ENCODE assay signal across 25 cellular contexts in genomic region chrY:12729746-12730145, GRCh38. TPM values are rescaled to one million over a fixed set of nuclear protein-coding genes. Genes with fewer than 3 reads are reported as not detected.
"Had no signal": no experiment of that assay in that cellular context is flagged by ENCODE, and none has a peak within 500 bp of the region (broad histone marks: within the 10 kb centered on the region; RNA-seq: fewer than 3 reads in every experiment).

No MANE protein-coding gene starts in this region.

- H3K27me3 ChIP-seq: esophagus muscularis mucosa, pancreas, tibial artery, upper lobe of left lung, vagina had no signal

- H3K27me3 Mint-ChIP-seq: dendritic cell treated with granulocyte-macrophage colony-stimulating factor and Interleukin-4, amounts not matched to agents 40 ng/mL and 50 ng/mL, for 4 days; effector memory CD8-positive, alpha-beta T cell; memory B cell; naive B cell; progenitor cell of endocrine pancreas; stimulated activated naive CD8-positive, alpha-beta T cell treated with anti-CD3 and anti-CD28 coated beads, Interleukin-15, Interleukin-2, amounts not matched to agents 100 ng/mL and 50 ng/mL, for 24 hours had no signal

- H3K4me3 ChIP-seq: esophagus muscularis mucosa, left ventricle myocardium inferior, lower lobe of right lung, pancreas, tibial artery, upper lobe of left lung, vagina had no signal

- H3K36me3 Mint-ChIP-seq: naive B cell had no signal

- H3K4me1 ChIP-seq: esophagus muscularis mucosa, left ventricle myocardium inferior, lower lobe of right lung, pancreas, tibial artery, upper lobe of left lung, vagina had no signal

- H3K4me1 Mint-ChIP-seq: immature natural killer cell, nephron had no signal

- H3K36me3 ChIP-seq: left ventricle myocardium inferior, pancreas, tibial artery, upper lobe of left lung, vagina had no signal

- ATAC-seq: effector memory CD8-positive, alpha-beta T cell; left cardiac atrium; pancreas; right cardiac atrium; stimulated activated effector memory CD8-positive, alpha-beta T cell treated with anti-CD3 and anti-CD28 coated beads, Interleukin-12 subunit alpha, Interleukin-12 subunit beta, amount 100 ng/mL, for 72 hours had no signal

- H3K9me3 Mint-ChIP-seq: dendritic cell treated with granulocyte-macrophage colony-stimulating factor and Interleukin-4, amounts not matched to agents 40 ng/mL and 50 ng/mL, for 4 days; effector memory CD8-positive, alpha-beta T cell; immature natural killer cell; memory B cell; naive B cell; nephron; stimulated activated effector memory CD8-positive, alpha-beta T cell treated with anti-CD3 and anti-CD28 coated beads, Interleukin-12 subunit alpha, Interleukin-12 subunit beta, amount 100 ng/mL, for 72 hours; stimulated activated naive CD8-positive, alpha-beta T cell treated with anti-CD3 and anti-CD28 coated beads, Interleukin-15, Interleukin-2, amounts not matched to agents 100 ng/mL and 50 ng/mL, for 24 hours had no signal

- FAIRE-seq: kidney, pancreas had no signal

- H3K27ac ChIP-seq: epithelial cell of prostate, esophagus muscularis mucosa, left ventricle myocardium inferior, lower lobe of right lung, pancreas, tibial artery, upper lobe of left lung, vagina had no signal

- H3K4me3 Mint-ChIP-seq: dendritic cell treated with granulocyte-macrophage colony-stimulating factor and Interleukin-4, amounts not matched to agents 40 ng/mL and 50 ng/mL, for 4 days; effector memory CD8-positive, alpha-beta T cell; immature natural killer cell; memory B cell; naive B cell; nephron; stimulated activated effector memory CD8-positive, alpha-beta T cell treated with anti-CD3 and anti-CD28 coated beads, Interleukin-12 subunit alpha, Interleukin-12 subunit beta, amount 100 ng/mL, for 72 hours; stimulated activated naive CD8-positive, alpha-beta T cell treated with anti-CD3 and anti-CD28 coated beads, Interleukin-15, Interleukin-2, amounts not matched to agents 100 ng/mL and 50 ng/mL, for 24 hours had no signal

- H3K27ac Mint-ChIP-seq: dendritic cell treated with granulocyte-macrophage colony-stimulating factor and Interleukin-4, amounts not matched to agents 40 ng/mL and 50 ng/mL, for 4 days; immature natural killer cell; nephron; progenitor cell of endocrine pancreas; stimulated activated effector memory CD8-positive, alpha-beta T cell treated with anti-CD3 and anti-CD28 coated beads, Interleukin-12 subunit alpha, Interleukin-12 subunit beta, amount 100 ng/mL, for 72 hours; stimulated activated naive CD8-positive, alpha-beta T cell treated with anti-CD3 and anti-CD28 coated beads, Interleukin-15, Interleukin-2, amounts not matched to agents 100 ng/mL and 50 ng/mL, for 24 hours had no signal

- H3K9me3 ChIP-seq: esophagus muscularis mucosa, left ventricle myocardium inferior, lower lobe of right lung, pancreas, tibial artery, upper lobe of left lung, vagina had no signal

- DNase-seq: effector memory CD8-positive, alpha-beta T cell; foreskin fibroblast; immature natural killer cell; kidney; left cardiac atrium; left ventricle myocardium inferior; lower lobe of right lung; midbrain; naive B cell; occipital lobe; pancreas; right cardiac atrium; stimulated activated CD4-positive, alpha-beta T cell treated with anti-CD3 and anti-CD28 coated beads, Interleukin-4, amount 100 ng/mL, for 1 hour; stimulated activated CD8-positive, alpha-beta memory T cell treated with anti-CD3 and anti-CD28 coated beads, Interleukin-4, amount 100 ng/mL, for 48 hours; tibial artery; upper lobe of left lung had no signal

RNA-seq across cellular contexts. Expression of gene USP9Y, which starts 28.7 kb away (rescaled TPM):
- total RNA-seq: kidney, occipital lobe, progenitor cell of endocrine pancreas, vagina had no signal
- polyA plus RNA-seq: immature natural killer cell had no signal
